Comparison of ENCODE assay signal across 14 cellular contexts in genomic region chr14:103548463-103549351, GRCh38. TPM values are rescaled to one million over a fixed set of nuclear protein-coding genes. Genes with fewer than 3 reads are reported as not detected.
A peak's percentile ranks its signal among the peaks of the same experiment; 100 is the strongest.
DNase-seq lines count a peak whose midpoint lies in the region; ATAC-seq, FAIRE-seq and TF ChIP-seq lines count a peak whose summit lies in the region.
"Had no signal": no experiment of that assay in that cellular context is flagged by ENCODE, and none has a peak within 500 bp of the region (broad histone marks: within the 10 kb centered on the region; RNA-seq: fewer than 3 reads in every experiment).

No MANE protein-coding gene starts in this region.

- H3K9me3 ChIP-seq in K562 (replicated peaks; ENCODE audit: control insufficient read depth, insufficient read depth, low read depth, low read length): no peaks in the 10 kb centered on the region
- no peaks in the 10 kb centered on the region for H3K9me3 ChIP-seq in stomach smooth muscle (ENCODE audit: control insufficient read depth in 2 of 2, low read length in 2 of 2)

- intact Hi-C loops in K562 (cut with micrococcal nuclease) (loop anchor here (5.0 to 10.0 kb wide), 2 partner anchors 46 to 474 kb away; no protein-coding TSS in a partner anchor), left cardiac atrium (cut with DNase I) (loop anchor here in 1 of 2 donors (5.0 kb wide), 1 partner anchor 46 kb away; no protein-coding TSS in a partner anchor)

- no peaks in the 10 kb centered on the region for H3K79me2 ChIP-seq in K562 (ENCODE audit: control insufficient read depth, insufficient read depth, low read length)

- no peak for TF ChIP-seq EP300 in K562 (IDR thresholded peaks at IDR 0.05; ENCODE audit: low read length)

- CTCF ChIA-PET in K562 (lab: Yijun Ruan, JAX; ENCODE audit: low intra/inter-chr PET ratio): no interaction called here

- H3K4me1 ChIP-seq in K562 (replicated peaks in 1 of 2; ENCODE audit: control insufficient read depth in 2 of 2, insufficient read depth in 2 of 2, low read length in 2 of 2) (peaks cover 0 to 69% of the 10 kb centered on the region in 2 experiments; a peak in 2 of 5 replicates), stomach smooth muscle (ENCODE audit: control insufficient read depth, insufficient read depth, low read length) (peaks cover 90% of the 10 kb centered on the region)

- no TSS peak for BruUV-seq in K562 (replicated peaks; lab: Mats Ljungman, UMichigan)

- FAIRE-seq in K562 (lab: Jason Lieb, UNC): no peak
- FAIRE-seq: endometrium, frontal cortex, urothelium cell line had no signal

- no peaks in the 10 kb centered on the region for H3K9me1 ChIP-seq in K562 (ENCODE audit: control insufficient read depth, insufficient read depth, low read length)

- H3K27ac ChIP-seq in K562 (ENCODE audit: extremely low read depth, low read depth, low read length): no peak overlapping the region
- peak overlapping the region; percentile 98 for H3K27ac ChIP-seq in stomach smooth muscle (ENCODE audit: low read length)

- H3K4me3 ChIP-seq in K562 (no peak overlapping the region), stomach smooth muscle (ENCODE audit: low read length in 2 of 2) (peak overlapping the region in 1 of 2 donors; percentile 66)

- no peak overlapping the region for H2AFZ ChIP-seq in K562 (ENCODE audit: low read depth, low read length)

- in situ Hi-C loops in K562 (cut with MboI): no loop called here

- no peaks in the 10 kb centered on the region for H3K36me3 ChIP-seq in K562 (ENCODE audit: control insufficient read depth, insufficient read depth, low read length)
- H3K36me3 ChIP-seq in stomach smooth muscle (ENCODE audit: control insufficient read depth in 2 of 2, insufficient read depth in 2 of 2, low read length in 2 of 2): no peaks in the 10 kb centered on the region

- WGBS in K562 (ENCODE audit: insufficient coverage, low coverage, missing lambda C conversion rate): 43% methylated on average over 15 of the region's 27 CpGs

- no peak overlapping the region for H3K9ac ChIP-seq in K562 (ENCODE audit: insufficient read depth in 1 of 2, low read depth in 2 of 2, low read length in 2 of 2)
- H3K9ac ChIP-seq in stomach smooth muscle (ENCODE audit: low read length in 2 of 2): peak overlapping the region; percentile 5 to 25

- TF ChIP-seq POLR2A in K562 (conservative IDR thresholded peaks at IDR 0.05): no peak

- POLR2A ChIA-PET in K562 (lab: Yijun Ruan, JAX): interaction anchor here (0.9 kb wide), 1 partner anchor 13 kb away, joined by 4 read pairs; no protein-coding TSS in a partner anchor

- no peak overlapping the region for H3K4me2 ChIP-seq in K562 (ENCODE audit: insufficient read depth, low read length)

- no peaks in the 10 kb centered on the region for H3K27me3 ChIP-seq in K562 (ENCODE audit: control insufficient read depth in 2 of 2, insufficient read depth in 2 of 2, low read length in 2 of 2)
- H3K27me3 ChIP-seq in stomach smooth muscle (ENCODE audit: control insufficient read depth in 1 of 2, insufficient read depth in 2 of 2, low read length in 2 of 2): no peaks in the 10 kb centered on the region

- no peak for TF ChIP-seq CTCF in K562 (IDR thresholded peaks at IDR 0.05 in 2 of 3, conservative IDR thresholded peaks at IDR 0.05 in 1 of 3; ENCODE audit: insufficient read depth in 2 of 3, low read depth in 1 of 3, low read length in 3 of 3)

- ATAC-seq in K562 (no peak), left cardiac atrium (no peak), left lobe of liver (no peak), GM21619 (IDR thresholded peaks at IDR 0.05; ENCODE audit: unreplicated experiment) (no peak)

- no peak for DNase-seq in K562 (ENCODE audit: extremely low read depth in 1 of 4, low spot score in 3 of 4)
- DNase-seq in left cardiac atrium: peak; percentile 18
- no peak for DNase-seq in stimulated activated naive CD4-positive, alpha-beta T cell treated with Interleukin-2 at 50 U/mL for 16 hours (lab: John Stamatoyannopoulos, UW)
- no peak for DNase-seq in left lobe of liver (ENCODE audit: low spot score)
- DNase-seq: activated CD4-positive, CD25-positive, alpha-beta regulatory T cell; activated naive CD4-positive, alpha-beta T cell treated with anti-CD3 and anti-CD28 coated beads for 36 hours; central memory CD4-positive, alpha-beta T cell; DMS53; OCI-M1 had no signal

- TF ChIP-seq RAD21 in K562 (CRISPR knock-in tag; conservative IDR thresholded peaks at IDR 0.05 in 1 of 2, IDR thresholded peaks at IDR 0.05 in 1 of 2): no peak

- peaks cover 7% of the 10 kb centered on the region for H4K20me1 ChIP-seq in K562 (replicated peaks; ENCODE audit: control insufficient read depth, insufficient read depth, low read length)

RNA-seq across cellular contexts. Expression of gene BAG5, which starts 13.8 kb away (rescaled TPM):
- 7.5 and 18.1 TPM in 2 replicates for total RNA-seq in K562 (2011; cell fraction: chromatin; rRNA removed; ENCODE audit: low replicate concordance)
- 5.4 and 6.3 TPM in 2 replicates for total RNA-seq in K562 (2011; cell fraction: nucleolus; rRNA removed)
- 9.8 and 13.9 TPM in 2 replicates for total RNA-seq in K562 (2011; cell fraction: nucleoplasm; rRNA removed)
- total RNA-seq in K562 (2014; rRNA removed) (11.1 and 15.1 TPM in 2 replicates), K562 (2014; rRNA removed; fragmentation: Illumina TruSeq; extraction: Trizol) (21.4 and 22.6 TPM in 2 replicates), K562 (2015; rRNA removed; fragmentation: Illumina TruSeq; extraction: Trizol) (18.0 and 19.5 TPM in 2 replicates), K562 (2021) (16.9 and 17.5 TPM in 2 replicates), left cardiac atrium (10 to 100 TPM; 15.2 to 23.6 TPM), left lobe of liver (7.5 TPM)
- polyA plus RNA-seq in K562 (2011; rRNA removed) (7.6 and 7.9 TPM in 2 replicates), K562 (2014; fragmentation: Illumina TruSeq; extraction: Trizol) (17.2 and 20.6 TPM in 2 replicates), K562 (2014; fragmentation: Nextera tagmentation; extraction: Ambion mirVana) (10 to 100 TPM in 1 of 2 experiments, 1 to 10 TPM in 1; 9.1 to 13.2 TPM), K562 (2014; rRNA removed) (9.9 and 11.2 TPM in 2 replicates)
- polyA plus RNA-seq in K562 (2011; cell fraction: cytosol; rRNA removed): 3.5 and 6.5 TPM in 2 replicates
- 5.0 and 5.8 TPM in 2 replicates for polyA plus RNA-seq in K562 (2011; cell fraction: nucleus; rRNA removed)
- 8.6 and 12.2 TPM in 2 replicates for polyA plus RNA-seq in K562 (2012)
- 12.3 and 14.5 TPM in 2 replicates for polyA minus RNA-seq in K562 (2011; rRNA and poly(A)+ RNA removed)
- polyA minus RNA-seq in K562 (2011; cell fraction: cytosol; rRNA and poly(A)+ RNA removed): 10.3 and 10.5 TPM in 2 replicates
- polyA minus RNA-seq in K562 (2011; cell fraction: nucleus; rRNA and poly(A)+ RNA removed): 4.0 and 7.8 TPM in 2 replicates

RNA-seq across cellular contexts. Expression of gene COA8, which starts 14.1 kb away (rescaled TPM):
- 34.1 and 36.6 TPM in 2 replicates for total RNA-seq in K562 (2011; cell fraction: chromatin; rRNA removed; ENCODE audit: low replicate concordance)
- total RNA-seq in K562 (2011; cell fraction: nucleolus; rRNA removed): 16.8 and 18.7 TPM in 2 replicates
- 27.0 and 28.2 TPM in 2 replicates for total RNA-seq in K562 (2011; cell fraction: nucleoplasm; rRNA removed)
- total RNA-seq in K562 (2014; rRNA removed) (25.2 and 25.6 TPM in 2 replicates), K562 (2014; rRNA removed; fragmentation: Illumina TruSeq; extraction: Trizol) (25.7 and 27.3 TPM in 2 replicates), K562 (2015; rRNA removed; fragmentation: Illumina TruSeq; extraction: Trizol) (27.0 and 28.5 TPM in 2 replicates), K562 (2021) (34.6 and 35.5 TPM in 2 replicates), left cardiac atrium (10 to 100 TPM; 37.8 to 42.5 TPM), left lobe of liver (17.1 TPM)
- polyA plus RNA-seq in K562 (2011; rRNA removed) (13.0 and 19.1 TPM in 2 replicates), K562 (2014; fragmentation: Illumina TruSeq; extraction: Trizol) (24.8 and 27.3 TPM in 2 replicates), K562 (2014; fragmentation: Nextera tagmentation; extraction: Ambion mirVana) (10 to 100 TPM in 1 of 2 experiments, 1 to 10 TPM in 1; 5.0 to 11.8 TPM), K562 (2014; rRNA removed) (33.5 and 35.3 TPM in 2 replicates)
- 5.5 and 7.4 TPM in 2 replicates for polyA plus RNA-seq in K562 (2011; cell fraction: cytosol; rRNA removed)
- polyA plus RNA-seq in K562 (2011; cell fraction: nucleus; rRNA removed): 6.3 and 6.5 TPM in 2 replicates
- 35.5 TPM in 2 replicates for polyA plus RNA-seq in K562 (2012)
- polyA minus RNA-seq in K562 (2011; rRNA and poly(A)+ RNA removed): 4.3 and 7.4 TPM in 2 replicates
- 5.2 and 7.9 TPM in 2 replicates for polyA minus RNA-seq in K562 (2011; cell fraction: cytosol; rRNA and poly(A)+ RNA removed)
- polyA minus RNA-seq in K562 (2011; cell fraction: nucleus; rRNA and poly(A)+ RNA removed): 5.8 and 9.2 TPM in 2 replicates

RNA-seq across cellular contexts. Expression of gene TRMT61A, which starts 19.7 kb away (rescaled TPM):
- 5.1 and 21.8 TPM in 2 replicates for total RNA-seq in K562 (2011; cell fraction: chromatin; rRNA removed; ENCODE audit: low replicate concordance)
- 24.5 and 24.8 TPM in 2 replicates for total RNA-seq in K562 (2011; cell fraction: nucleolus; rRNA removed)
- total RNA-seq in K562 (2011; cell fraction: nucleoplasm; rRNA removed): 9.7 and 11.4 TPM in 2 replicates
- total RNA-seq in K562 (2014; rRNA removed) (24.8 and 29.5 TPM in 2 replicates), K562 (2014; rRNA removed; fragmentation: Illumina TruSeq; extraction: Trizol) (1.5 and 2.9 TPM in 2 replicates), K562 (2015; rRNA removed; fragmentation: Illumina TruSeq; extraction: Trizol) (12.3 and 12.4 TPM in 2 replicates), K562 (2021) (20.4 and 21.0 TPM in 2 replicates), left cardiac atrium (1 to 10 TPM; 6.0 to 8.5 TPM), left lobe of liver (6.0 TPM)
- polyA plus RNA-seq in K562 (2011; rRNA removed) (5.1 and 6.6 TPM in 2 replicates), K562 (2014; fragmentation: Illumina TruSeq; extraction: Trizol) (3.2 and 10.1 TPM in 2 replicates), K562 (2014; fragmentation: Nextera tagmentation; extraction: Ambion mirVana) (under 1 TPM; 0.10 to 0.50 TPM), K562 (2014; rRNA removed) (18.1 and 22.4 TPM in 2 replicates)
- polyA plus RNA-seq in K562 (2011; cell fraction: cytosol; rRNA removed): 7.6 and 28.9 TPM in 2 replicates
- polyA plus RNA-seq in K562 (2011; cell fraction: nucleus; rRNA removed): 15.5 and 27.8 TPM in 2 replicates
- polyA plus RNA-seq in K562 (2012): 7.5 and 13.1 TPM in 2 replicates
- polyA minus RNA-seq in K562 (2011; rRNA and poly(A)+ RNA removed): 1.4 and 2.6 TPM in 2 replicates
- 5.0 and 6.5 TPM in 2 replicates for polyA minus RNA-seq in K562 (2011; cell fraction: cytosol; rRNA and poly(A)+ RNA removed)
- polyA minus RNA-seq in K562 (2011; cell fraction: nucleus; rRNA and poly(A)+ RNA removed): 13.2 and 14.3 TPM in 2 replicates

RNA-seq across cellular contexts. Expression of gene CKB, which starts 26.1 kb away (rescaled TPM):
- total RNA-seq in K562 (2011; cell fraction: chromatin; rRNA removed; ENCODE audit: low replicate concordance): 63.0 and 253 TPM in 2 replicates
- 300 and 318 TPM in 2 replicates for total RNA-seq in K562 (2011; cell fraction: nucleolus; rRNA removed)
- total RNA-seq in K562 (2011; cell fraction: nucleoplasm; rRNA removed): 108 and 141 TPM in 2 replicates
- total RNA-seq in K562 (2014; rRNA removed): 692 and 778 TPM in 2 replicates
- total RNA-seq in K562 (2014; rRNA removed; fragmentation: Illumina TruSeq; extraction: Trizol): 90.5 and 91.6 TPM in 2 replicates
- total RNA-seq in K562 (2015; rRNA removed; fragmentation: Illumina TruSeq; extraction: Trizol): 177 and 191 TPM in 2 replicates
- total RNA-seq in K562 (2021): 558 and 570 TPM in 2 replicates
- 132 and 348 TPM in 2 replicates for polyA plus RNA-seq in K562 (2011; rRNA removed)
- 261 and 599 TPM in 2 replicates for polyA plus RNA-seq in K562 (2011; cell fraction: cytosol; rRNA removed)
- polyA plus RNA-seq in K562 (2011; cell fraction: nucleus; rRNA removed): 742 and 1,022 TPM in 2 replicates
- 375 and 553 TPM in 2 replicates for polyA plus RNA-seq in K562 (2012)
- polyA plus RNA-seq in K562 (2014; fragmentation: Illumina TruSeq; extraction: Trizol): 115 and 390 TPM in 2 replicates
- 10 to 100 TPM; 23.9 to 44.5 TPM for polyA plus RNA-seq in K562 (2014; fragmentation: Nextera tagmentation; extraction: Ambion mirVana)
- polyA plus RNA-seq in K562 (2014; rRNA removed): 564 and 637 TPM in 2 replicates
- polyA minus RNA-seq in K562 (2011; rRNA and poly(A)+ RNA removed): 34.8 and 43.6 TPM in 2 replicates
- polyA minus RNA-seq in K562 (2011; cell fraction: cytosol; rRNA and poly(A)+ RNA removed): 164 and 287 TPM in 2 replicates
- polyA minus RNA-seq in K562 (2011; cell fraction: nucleus; rRNA and poly(A)+ RNA removed): 93.2 and 131 TPM in 2 replicates
- total RNA-seq in left cardiac atrium: 100 to 1,000 TPM; 407 to 412 TPM
- 10.2 TPM for total RNA-seq in left lobe of liver

Comparison
In these comparisons a context has a peak if more than half of its experiments do, and no peak if none do; other contexts are left out.
1. H3K9ac ChIP-seq: peak in stomach smooth muscle (2 of 2); none in K562 (0 of 2).